In genomic region chr1:40060351-40060750, GRCh38 we compare ENCODE assay signal across 12 cellular contexts. TPM values are rescaled to one million over a fixed set of nuclear protein-coding genes. Genes with fewer than 3 reads are reported as not detected.
DNase-seq lines count a peak whose midpoint lies in the region; ATAC-seq and TF ChIP-seq lines count a peak whose summit lies in the region.
"Had no signal": no experiment of that assay in that cellular context is flagged by ENCODE, and none has a peak within 500 bp of the region (broad histone marks: within the 10 kb centered on the region; RNA-seq: fewer than 3 reads in every experiment).

No MANE protein-coding gene starts in this region.

- intact Hi-C loops in activated CD4-positive, alpha-beta T cell treated with anti-CD3 and anti-CD28 coated beads for 36 hours (cut with DNase I, micrococcal nuclease): no loop called here
- intact Hi-C loops in esophagus squamous epithelium (cut with DNase I): no loop called here

- peaks cover 88% of the 10 kb centered on the region for H3K4me1 Mint-ChIP-seq in activated CD4-positive, alpha-beta T cell treated with anti-CD3 and anti-CD28 coated beads for 36 hours

- H3K27ac ChIP-seq in SU-DHL-6 (ENCODE audit: low read depth, low read length) (peak overlapping the region; percentile 90), esophagus squamous epithelium (peak overlapping the region; percentile 26 to 71 (median 66)), subcutaneous abdominal adipose tissue (ENCODE audit: low read depth, low read length) (peak overlapping the region; percentile 58)

- ATAC-seq in activated CD4-positive, alpha-beta T cell treated with anti-CD3 and anti-CD28 coated beads for 36 hours: no peak

- peaks cover 44% of the 10 kb centered on the region for H3K36me3 ChIP-seq in SU-DHL-6 (ENCODE audit: low read length)
- H3K36me3 ChIP-seq in esophagus squamous epithelium: peaks cover 6 to 87% (median 27%) of the 10 kb centered on the region in 3 donors
- H3K36me3 ChIP-seq in subcutaneous abdominal adipose tissue (ENCODE audit: control insufficient read depth in 5 of 5, insufficient read depth in 5 of 5, low read length in 5 of 5): peaks cover 42 to 68% (median 61%) of the 10 kb centered on the region in 5 donors

- peak overlapping the region; percentile 65 for H3K4me2 ChIP-seq in SU-DHL-6 (ENCODE audit: low read depth, low read length, poor library complexity, severe bottlenecking)

- TF ChIP-seq CTCF in SU-DHL-6 (IDR thresholded peaks at IDR 0.05; ENCODE audit: insufficient read depth, low read length, poor library complexity, severe bottlenecking) (no peak), esophagus squamous epithelium (IDR thresholded peaks at IDR 0.05) (no peak)

- H3K4me1 ChIP-seq in esophagus squamous epithelium: peaks cover 4 to 76% (median 32%) of the 10 kb centered on the region in 3 donors
- H3K4me1 ChIP-seq in subcutaneous abdominal adipose tissue (ENCODE audit: control insufficient read depth in 5 of 5, insufficient read depth in 5 of 5, low read length in 5 of 5): peaks cover 3 to 76% (median 48%) of the 10 kb centered on the region in 5 donors

- peaks cover 41% of the 10 kb centered on the region for H3K79me2 ChIP-seq in SU-DHL-6 (ENCODE audit: insufficient read depth, low read length)

- H3K9ac ChIP-seq in SU-DHL-6 (ENCODE audit: low read length): peak overlapping the region; percentile 37
- no peak overlapping the region for H3K9ac ChIP-seq in subcutaneous abdominal adipose tissue (ENCODE audit: low read length in 5 of 5)

- H3K36me3 Mint-ChIP-seq in activated CD4-positive, alpha-beta T cell treated with anti-CD3 and anti-CD28 coated beads for 36 hours (ENCODE audit: low read depth): peaks cover 81% of the 10 kb centered on the region

- no peak overlapping the region for H3K4me3 ChIP-seq in SU-DHL-6 (ENCODE audit: insufficient read depth, low read length, poor library complexity, severe bottlenecking)
- no peak overlapping the region for H3K4me3 ChIP-seq in esophagus squamous epithelium
- H3K4me3 ChIP-seq in subcutaneous abdominal adipose tissue (ENCODE audit: low read depth in 1 of 5, low read length in 5 of 5): no peak overlapping the region

- DNase-seq in activated CD4-positive, alpha-beta T cell treated with anti-CD3 and anti-CD28 coated beads for 36 hours: no peak
- DNase-seq in activated CD4-positive, alpha-beta T cell treated with anti-CD3 and anti-CD28 coated beads, Interleukin-2, amount 50 U/mL, for 1 hour: no peak
- DNase-seq in esophagus squamous epithelium (lab: John Stamatoyannopoulos, UW): no peak
- no peak for DNase-seq in NCI-H1092 (lab: John Stamatoyannopoulos, UW)
- no peak for DNase-seq in NCI-H1436 (lab: John Stamatoyannopoulos, UW)
- DNase-seq in NCI-H748 treated with DMSO at 0.1 percent for 48 hours (lab: John Stamatoyannopoulos, UW): no peak
- DNase-seq: ACHN; effector CD4-positive, alpha-beta T cell; NCI-H226; posterior cingulate gyrus had no signal

- H3F3A ChIP-seq in SU-DHL-6 (ENCODE audit: insufficient read depth): peaks cover 43% of the 10 kb centered on the region

- peak overlapping the region; percentile 90 for H3K27ac Mint-ChIP-seq in activated CD4-positive, alpha-beta T cell treated with anti-CD3 and anti-CD28 coated beads for 36 hours

- H3K27me3 ChIP-seq in SU-DHL-6 (ENCODE audit: low read length): no peaks in the 10 kb centered on the region
- no peaks in the 10 kb centered on the region for H3K27me3 ChIP-seq in esophagus squamous epithelium
- no peaks in the 10 kb centered on the region for H3K27me3 ChIP-seq in subcutaneous abdominal adipose tissue (ENCODE audit: control insufficient read depth in 5 of 5, insufficient read depth in 4 of 5, low read length in 5 of 5)

- peaks cover 2% of the 10 kb centered on the region for H3K9me3 Mint-ChIP-seq in activated CD4-positive, alpha-beta T cell treated with anti-CD3 and anti-CD28 coated beads for 36 hours (ENCODE audit: low read depth)

- 59 to 61% methylated on average over 3 of the region's 3 CpGs for WGBS in esophagus squamous epithelium, 2 donors

- H3K9me3 ChIP-seq in SU-DHL-6 (ENCODE audit: insufficient read depth, low read length) (no peaks in the 10 kb centered on the region), esophagus squamous epithelium (no peaks in the 10 kb centered on the region), subcutaneous abdominal adipose tissue (ENCODE audit: control insufficient read depth in 5 of 5, low read length in 5 of 5) (no peaks in the 10 kb centered on the region)

- H4K20me1 ChIP-seq in SU-DHL-6 (ENCODE audit: low read depth, low read length): no peaks in the 10 kb centered on the region

- no peaks in the 10 kb centered on the region for H3K27me3 Mint-ChIP-seq in activated CD4-positive, alpha-beta T cell treated with anti-CD3 and anti-CD28 coated beads for 36 hours

- CTCF ChIA-PET in activated CD4-positive, alpha-beta T cell treated with anti-CD3 and anti-CD28 coated beads for 36 hours (lab: Charles Lee): interaction anchor here (0.8 to 2.5 kb wide), 11 partner anchors 9 to 369 kb away, joined by 3 to 12 read pairs (median 4); partner anchors contain the start of gene HPCAL4

- H2AFZ ChIP-seq in SU-DHL-6 (ENCODE audit: low read depth, low read length, severe bottlenecking): no peak overlapping the region

- no peak overlapping the region for H3K4me3 Mint-ChIP-seq in activated CD4-positive, alpha-beta T cell treated with anti-CD3 and anti-CD28 coated beads for 36 hours

- H3K9me2 ChIP-seq in SU-DHL-6 (replicated peaks; ENCODE audit: insufficient read depth, low read length): no peaks in the 10 kb centered on the region

- POLR2A ChIA-PET in activated CD4-positive, alpha-beta T cell treated with anti-CD3 and anti-CD28 coated beads for 36 hours (lab: Charles Lee): interaction anchor here (0.7 kb wide), 1 partner anchor 314 kb away, joined by 3 read pairs; no protein-coding TSS in a partner anchor

- no peak for TF ChIP-seq POLR2A in esophagus squamous epithelium (IDR thresholded peaks at IDR 0.05)

RNA-seq across cellular contexts. Expression of gene CAP1, which starts 19.8 kb away (rescaled TPM):
- total RNA-seq in activated CD4-positive, alpha-beta T cell treated with anti-CD3 and anti-CD28 coated beads for 36 hours: 100 to 1,000 TPM; 527 to 553 TPM
- total RNA-seq in esophagus squamous epithelium: 100 to 1,000 TPM; 157 to 282 (median 227) TPM

RNA-seq across cellular contexts. Expression of gene PPT1, which starts 36.7 kb away (rescaled TPM):
- total RNA-seq in activated CD4-positive, alpha-beta T cell treated with anti-CD3 and anti-CD28 coated beads for 36 hours: 10 to 100 TPM; 75.4 to 77.4 TPM
- 10 to 100 TPM; 27.2 to 43.9 (median 37.6) TPM for total RNA-seq in esophagus squamous epithelium
